11 cellular contexts compared by ENCODE assay signal in the genomic region with DNA sequence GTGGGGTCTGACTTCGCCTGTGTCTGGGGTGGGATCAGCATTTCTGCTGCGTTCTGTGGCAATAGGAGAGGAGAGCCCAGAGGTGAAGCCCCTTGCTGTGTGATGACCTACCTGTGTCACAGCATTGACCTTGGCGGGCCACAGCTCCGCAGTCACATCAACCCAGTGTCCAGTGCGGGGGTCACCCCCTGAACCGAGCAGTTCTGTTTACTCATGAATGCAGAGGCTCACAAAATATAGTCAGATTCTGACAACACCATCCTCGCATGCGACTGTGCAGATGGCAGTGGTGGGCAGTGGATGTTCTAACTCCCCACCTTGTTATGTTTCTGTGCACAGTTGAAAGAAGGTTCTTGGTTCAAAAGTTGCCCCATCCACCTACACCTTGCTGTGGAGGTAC.
"Had no signal": no experiment of that assay in that cellular context is flagged by ENCODE, and none has a peak within 500 bp of the region (broad histone marks: within the 10 kb centered on the region; RNA-seq: fewer than 3 reads in every experiment).

No MANE protein-coding gene starts in this region.

- H3K4me1 ChIP-seq: HAP-1 had no signal

- H3K4me3 ChIP-seq: GM23248, GM23338, HAP-1 had no signal

- H3K4me3 Mint-ChIP-seq: GM23338, H9, HFFc6 had no signal

- H3K9me3 ChIP-seq: HAP-1 had no signal

- DNase-seq: GM23248, GOT3, H7, H9, HCEC 1CT, HFFc6 had no signal

- ATAC-seq: GM23338, HCT116 had no signal

- H3K27ac Mint-ChIP-seq: GM23338, H9, HFFc6 had no signal

- FAIRE-seq: H1, H54 had no signal

- H3K27ac ChIP-seq: GM23248 had no signal

- H3K9me3 Mint-ChIP-seq: GM23338, H9 had no signal

- H3K9ac ChIP-seq: GM23248 had no signal

- H3K36me3 ChIP-seq: HAP-1 had no signal
